ENCODE assay signal across 8 cellular contexts in the genomic region with DNA sequence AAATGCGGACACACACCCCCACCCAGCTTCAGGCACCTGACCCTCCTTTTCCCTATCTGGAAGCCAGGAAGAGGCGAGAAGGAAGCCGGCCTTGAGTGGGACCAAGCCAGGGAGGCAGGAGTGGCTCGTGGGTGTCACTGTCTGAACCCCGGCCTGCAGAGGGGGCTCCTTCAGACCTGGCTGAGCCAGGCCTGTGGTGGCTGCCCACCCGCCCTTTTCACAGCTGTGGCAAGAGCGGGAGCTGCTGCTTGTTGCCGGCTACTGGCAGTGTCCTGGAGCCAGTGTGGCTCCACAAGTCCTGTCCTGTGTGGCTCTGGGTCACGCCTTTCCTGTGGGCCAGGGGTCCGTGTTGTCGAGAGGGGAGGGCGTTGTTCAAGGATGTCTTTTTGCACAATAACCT. TPM values are rescaled to one million over a fixed set of nuclear protein-coding genes. Genes with fewer than 3 reads are reported as not detected.
DNase-seq lines count a peak whose midpoint lies in the region; ATAC-seq and TF ChIP-seq lines count a peak whose summit lies in the region.

No MANE protein-coding gene starts in this region.

- H3K4me1 ChIP-seq in iPS-20b (ENCODE audit: insufficient read depth, low read length) = no peaks in the 10 kb centered on the region; the same call in 1 of the 2 replicates

- H3K9me3 ChIP-seq in iPS-20b (ENCODE audit: insufficient read depth, low read depth, low read length) = no peaks in the 10 kb centered on the region

- peaks cover 21% of the 10 kb centered on the region for H3K4me1 Mint-ChIP-seq in HFFc6 (ENCODE audit: low read depth)
- H3K4me1 Mint-ChIP-seq in activated T-helper 17 cell treated with anti-CD3 and anti-CD28 coated beads, Interleukin-2, amount 50 U/mL, for 72 hours = peaks cover 9% of the 10 kb centered on the region
- H3K4me1 Mint-ChIP-seq in stimulated activated effector memory CD8-positive, alpha-beta T cell treated with anti-CD3 and anti-CD28 coated beads, Interleukin-12 subunit alpha, Interleukin-12 subunit beta, amount 100 ng/mL, for 72 hours = peaks cover 48% of the 10 kb centered on the region

- DNase-seq in HFFc6 (no peak), posterior cingulate gyrus (no peak), GM10266 (ENCODE audit: extremely low spot score) (no peak)
- DNase-seq in stimulated activated effector memory CD8-positive, alpha-beta T cell treated with anti-CD3 and anti-CD28 coated beads, Interleukin-12 subunit alpha, Interleukin-12 subunit beta, amount 100 ng/mL, for 72 hours (ENCODE audit: low spot score in 2 of 2) = no peak
- DNase-seq in stimulated activated CD4-positive, alpha-beta T cell treated with anti-CD3 and anti-CD28 coated beads, Interleukin-2, amount 100 ng/mL, for 48 hours = no peak

- peak overlapping the region; percentile 32; the same call in 1 of the 2 replicates for H3K9ac ChIP-seq in iPS-20b (ENCODE audit: low read depth, low read length)

- TF ChIP-seq CTCF in HFFc6 (IDR thresholded peaks at IDR 0.05) = no peak; the same call in 1 of the 2 replicates
- no peak for TF ChIP-seq CTCF in GM10266 (IDR thresholded peaks at IDR 0.05; ENCODE audit: control insufficient read depth, insufficient read depth, low read depth, missing control alignments)

- no peak overlapping the region for H3K27ac Mint-ChIP-seq in HFFc6
- peak overlapping the region; percentile 85 for H3K27ac Mint-ChIP-seq in activated T-helper 17 cell treated with anti-CD3 and anti-CD28 coated beads, Interleukin-2, amount 50 U/mL, for 72 hours
- H3K27ac Mint-ChIP-seq in stimulated activated effector memory CD8-positive, alpha-beta T cell treated with anti-CD3 and anti-CD28 coated beads, Interleukin-12 subunit alpha, Interleukin-12 subunit beta, amount 100 ng/mL, for 72 hours = peak overlapping the region; percentile 89

- peak overlapping the region; percentile 90 for H3K4me3 Mint-ChIP-seq in HFFc6
- peak overlapping the region; percentile 83 for H3K4me3 Mint-ChIP-seq in activated T-helper 17 cell treated with anti-CD3 and anti-CD28 coated beads, Interleukin-2, amount 50 U/mL, for 72 hours
- H3K4me3 Mint-ChIP-seq in stimulated activated effector memory CD8-positive, alpha-beta T cell treated with anti-CD3 and anti-CD28 coated beads, Interleukin-12 subunit alpha, Interleukin-12 subunit beta, amount 100 ng/mL, for 72 hours = peak overlapping the region; percentile 76

- H3K36me3 ChIP-seq in iPS-20b (ENCODE audit: insufficient read depth, low read depth, low read length) = no peaks in the 10 kb centered on the region

- H3K27me3 ChIP-seq in iPS-20b (ENCODE audit: insufficient read depth, low read length) = peaks cover 16% of the 10 kb centered on the region; the same call in 1 of the 2 replicates

- H3K27me3 Mint-ChIP-seq in HFFc6 (ENCODE audit: insufficient read depth) = peaks cover 5% of the 10 kb centered on the region
- no peaks in the 10 kb centered on the region for H3K27me3 Mint-ChIP-seq in activated T-helper 17 cell treated with anti-CD3 and anti-CD28 coated beads, Interleukin-2, amount 50 U/mL, for 72 hours

- H3K9me3 Mint-ChIP-seq in HFFc6 = no peaks in the 10 kb centered on the region
- no peaks in the 10 kb centered on the region for H3K9me3 Mint-ChIP-seq in activated T-helper 17 cell treated with anti-CD3 and anti-CD28 coated beads, Interleukin-2, amount 50 U/mL, for 72 hours
- no peaks in the 10 kb centered on the region for H3K9me3 Mint-ChIP-seq in stimulated activated effector memory CD8-positive, alpha-beta T cell treated with anti-CD3 and anti-CD28 coated beads, Interleukin-12 subunit alpha, Interleukin-12 subunit beta, amount 100 ng/mL, for 72 hours

- no peaks in the 10 kb centered on the region for H3K36me3 Mint-ChIP-seq in HFFc6 (ENCODE audit: low read depth)
- peaks cover 34% of the 10 kb centered on the region for H3K36me3 Mint-ChIP-seq in activated T-helper 17 cell treated with anti-CD3 and anti-CD28 coated beads, Interleukin-2, amount 50 U/mL, for 72 hours (ENCODE audit: low read depth)
- peaks cover 32% of the 10 kb centered on the region for H3K36me3 Mint-ChIP-seq in stimulated activated effector memory CD8-positive, alpha-beta T cell treated with anti-CD3 and anti-CD28 coated beads, Interleukin-12 subunit alpha, Interleukin-12 subunit beta, amount 100 ng/mL, for 72 hours

- peak overlapping the region; percentile 61 for H3K4me3 ChIP-seq in iPS-20b (ENCODE audit: low read length)

- ATAC-seq in activated T-helper 17 cell treated with anti-CD3 and anti-CD28 coated beads, Interleukin-2, amount 50 U/mL, for 72 hours (replicated peaks) = no peak
- ATAC-seq in stimulated activated effector memory CD8-positive, alpha-beta T cell treated with anti-CD3 and anti-CD28 coated beads, Interleukin-12 subunit alpha, Interleukin-12 subunit beta, amount 100 ng/mL, for 72 hours = no peak
- ATAC-seq in HG03565 (IDR thresholded peaks at IDR 0.05; ENCODE audit: unreplicated experiment) = no peak

- H3K27ac ChIP-seq in iPS-20b (ENCODE audit: low read length) = no peak overlapping the region

- intact Hi-C loops in posterior cingulate gyrus (cut with DNase I) = loop anchor here (5.0 kb wide), 1 partner anchor 36 kb away; a partner anchor contains a TSS

RNA-seq across cellular contexts. Expression of a gene that starts 1.2 kb away (rescaled TPM):
- total RNA-seq in HFFc6 (2021; fragmentation: NEBNext Ultra II Directional; extraction: Animal tissue kit (Norgen Biotek cat#: 25700)) = 100 to 1,000 TPM; 100 to 123 (median 107) TPM
- 100 to 1,000 TPM; 150 to 184 TPM for total RNA-seq in activated T-helper 17 cell treated with anti-CD3 and anti-CD28 coated beads, Interleukin-2, amount 50 U/mL, for 72 hours

RNA-seq across cellular contexts. Expression of a gene that starts 15.4 kb away (rescaled TPM):
- total RNA-seq in HFFc6 (2021; fragmentation: NEBNext Ultra II Directional; extraction: Animal tissue kit (Norgen Biotek cat#: 25700)) = under 1 TPM in 2 of 6 experiments, not detected in 4; 0.05 to 0.12 TPM
- not detected for total RNA-seq in activated T-helper 17 cell treated with anti-CD3 and anti-CD28 coated beads, Interleukin-2, amount 50 U/mL, for 72 hours

RNA-seq across cellular contexts. Expression of a gene that starts 38.1 kb away (rescaled TPM):
- 10 to 100 TPM in 3 of 6 experiments, 1 to 10 TPM in 3; 7.5 to 13.0 (median 9.7) TPM for total RNA-seq in HFFc6 (2021; fragmentation: NEBNext Ultra II Directional; extraction: Animal tissue kit (Norgen Biotek cat#: 25700))
- total RNA-seq in activated T-helper 17 cell treated with anti-CD3 and anti-CD28 coated beads, Interleukin-2, amount 50 U/mL, for 72 hours = 10 to 100 TPM; 13.7 to 16.4 TPM

RNA-seq across cellular contexts. Expression of a gene that starts 39.4 kb away (rescaled TPM):
- total RNA-seq in HFFc6 (2021; fragmentation: NEBNext Ultra II Directional; extraction: Animal tissue kit (Norgen Biotek cat#: 25700)) = not detected
- total RNA-seq in activated T-helper 17 cell treated with anti-CD3 and anti-CD28 coated beads, Interleukin-2, amount 50 U/mL, for 72 hours = not detected

RNA-seq across cellular contexts. Expression of a gene that starts 52.3 kb away (rescaled TPM):
- under 1 TPM in 4 of 6 experiments, not detected in 2; 0.09 to 0.31 (median 0.20) TPM for total RNA-seq in HFFc6 (2021; fragmentation: NEBNext Ultra II Directional; extraction: Animal tissue kit (Norgen Biotek cat#: 25700))
- total RNA-seq in activated T-helper 17 cell treated with anti-CD3 and anti-CD28 coated beads, Interleukin-2, amount 50 U/mL, for 72 hours = 10 to 100 TPM; 10.7 to 25.6 TPM
